Comparison of ENCODE assay signal across 35 cellular contexts in the genomic region with DNA sequence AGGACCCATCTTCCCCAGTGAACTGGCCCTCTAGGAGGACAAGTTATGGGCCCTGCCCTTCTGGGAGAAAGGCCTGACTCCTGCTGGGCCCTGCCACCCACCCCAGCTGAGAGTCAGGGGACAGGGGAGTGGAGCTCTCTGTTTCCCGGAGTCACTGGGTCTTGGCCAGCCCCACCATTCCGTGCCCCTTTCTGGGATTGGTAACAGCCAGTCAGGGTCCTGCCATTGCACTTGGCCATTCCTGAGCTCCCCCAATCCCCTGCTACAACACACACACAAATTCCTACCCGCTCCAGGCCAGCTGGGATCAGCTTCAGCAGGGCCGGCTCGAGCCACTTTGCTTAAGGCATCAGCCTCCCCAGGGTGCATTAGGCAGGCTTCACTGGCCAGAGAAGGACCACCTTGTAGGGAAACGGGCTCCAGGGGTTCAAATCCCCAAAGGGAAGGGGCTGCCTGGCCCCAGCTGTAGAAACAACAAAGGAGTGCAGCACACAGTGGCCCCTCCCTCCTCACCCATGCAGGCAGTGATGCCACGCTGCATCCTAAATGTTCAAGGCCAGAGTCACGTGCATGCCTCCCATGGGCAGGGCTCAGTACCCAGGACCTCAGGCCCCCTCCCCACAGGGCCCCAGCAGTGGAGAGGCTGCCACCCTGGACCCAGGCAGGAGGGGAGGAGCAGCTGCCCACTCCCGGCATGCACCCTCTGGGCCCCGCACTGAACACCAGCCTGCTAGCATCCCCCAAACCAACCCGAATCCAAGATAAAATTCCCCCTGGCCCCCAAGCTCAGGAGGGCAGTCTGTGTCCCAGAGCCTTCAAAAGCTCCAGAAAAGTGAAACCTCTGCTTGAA. TPM values are rescaled to one million over a fixed set of nuclear protein-coding genes. Genes with fewer than 3 reads are reported as not detected.
"Had no signal": no experiment of that assay in that cellular context is flagged by ENCODE, and none has a peak within 500 bp of the region (broad histone marks: within the 10 kb centered on the region; RNA-seq: fewer than 3 reads in every experiment).

No MANE protein-coding gene starts in this region.

- H3K4me1 Mint-ChIP-seq: memory B cell; mesothelial cell of epicardium; stimulated activated naive CD8-positive, alpha-beta T cell treated with anti-CD3 and anti-CD28 coated beads, Interleukin-15, amount 100 ng/mL, for 72 hours had no signal

- H3K4me3 ChIP-seq: dorsolateral prefrontal cortex, gastrocnemius medialis, heart left ventricle, hepatocyte, lung, mucosa of descending colon, pancreas, skin epidermis, spleen, testis, tibial artery had no signal

- H3K9me3 ChIP-seq: gastrocnemius medialis, heart left ventricle, mucosa of descending colon, neutrophil, pancreas, spleen, testis, tibial artery had no signal

- H3K4me1 ChIP-seq: pancreas, testis had no signal

- H3K27ac ChIP-seq: dorsolateral prefrontal cortex, epithelial cell of prostate, gastrocnemius medialis, heart left ventricle, hepatocyte, neutrophil, pancreas, skin epidermis, spleen, testis, tibial artery had no signal

- H3K36me3 ChIP-seq: gastrocnemius medialis, heart left ventricle, neutrophil, pancreas, spleen, tibial artery had no signal

- H3K4me2 ChIP-seq: hepatocyte had no signal

- ATAC-seq: esophagus mucosa; gastrocnemius medialis; heart left ventricle; left lobe of liver; mucosa of descending colon; pancreas; stimulated activated naive CD8-positive, alpha-beta T cell treated with anti-CD3 and anti-CD28 coated beads, Interleukin-15, amount 100 ng/mL, for 72 hours had no signal

- H3K27me3 Mint-ChIP-seq: stimulated activated naive CD8-positive, alpha-beta T cell treated with anti-CD3 and anti-CD28 coated beads, Interleukin-15, amount 100 ng/mL, for 72 hours had no signal

- H3K27me3 ChIP-seq: gastrocnemius medialis, heart left ventricle, hepatocyte, neutrophil, pancreas, spleen, testis had no signal

- H3K9me3 Mint-ChIP-seq: memory B cell; stimulated activated naive CD8-positive, alpha-beta T cell treated with anti-CD3 and anti-CD28 coated beads, Interleukin-15, amount 100 ng/mL, for 72 hours had no signal

- H3K27ac Mint-ChIP-seq: memory B cell, mesothelial cell of epicardium, nephron progenitor cell, type B pancreatic cell had no signal

- H3K4me3 Mint-ChIP-seq: memory B cell; mesothelial cell of epicardium; naive B cell; nephron progenitor cell; stimulated activated naive CD8-positive, alpha-beta T cell treated with anti-CD3 and anti-CD28 coated beads, Interleukin-15, amount 100 ng/mL, for 72 hours; type B pancreatic cell had no signal

- H2AFZ ChIP-seq: hepatocyte had no signal

- DNase-seq: central memory CD4-positive, alpha-beta T cell; dorsolateral prefrontal cortex; effector CD4-positive, alpha-beta T cell; foreskin fibroblast; gastrocnemius medialis; heart left ventricle; kidney; mucosa of descending colon; naive B cell; nephron progenitor cell; pancreas; spleen; stimulated activated CD4-positive, alpha-beta T cell treated with anti-CD3 and anti-CD28 coated beads, Interleukin-15, amount 100 ng/mL, for 24 hours; stimulated activated CD4-positive, alpha-beta T cell treated with anti-CD3 and anti-CD28 coated beads, Interleukin-2, amount 100 ng/mL, for 48 hours; stimulated activated naive CD4-positive, alpha-beta T cell; stimulated activated naive CD8-positive, alpha-beta T cell treated with anti-CD3 and anti-CD28 coated beads, Interleukin-15, amount 100 ng/mL, for 72 hours; testis; tibial artery had no signal

- H3K36me3 Mint-ChIP-seq: memory B cell, mesothelial cell of epicardium, naive B cell, type B pancreatic cell had no signal

RNA-seq across cellular contexts. Expression of a gene that starts 37.7 kb away (rescaled TPM):
- total RNA-seq: cerebellum, dorsolateral prefrontal cortex, esophagus mucosa, gastrocnemius medialis, glomerular endothelial cell, heart left ventricle, hepatocyte, kidney, left lobe of liver, liver, lung, mesothelial cell of epicardium, mucosa of descending colon, omental fat pad, pancreas, posterior vena cava, pulmonary artery endothelial cell, spleen, urinary bladder had no signal
- polyA plus RNA-seq: heart left ventricle, hepatocyte, liver, lung, pancreas, spleen, urinary bladder had no signal
